Comparison of ENCODE assay signal across 8 cellular contexts in genomic region chr3:58009026-58009748, GRCh38. TPM values are rescaled to one million over a fixed set of nuclear protein-coding genes. Genes with fewer than 3 reads are reported as not detected.
DNase-seq lines count a peak whose midpoint lies in the region; ATAC-seq and TF ChIP-seq lines count a peak whose summit lies in the region.

No MANE protein-coding gene starts in this region.

- peak; percentile 32 for ATAC-seq in GM18511 (IDR thresholded peaks at IDR 0.05; ENCODE audit: unreplicated experiment)

- 9 to 25% methylated on average over 7 to 10 of the region's 33 CpGs for WGBS in esophagus squamous epithelium, 2 donors
- 7 to 19% (median 15%) methylated on average over 30 to 33 of the region's 33 CpGs for WGBS in ovary, 3 donors

- intact Hi-C loops in esophagus squamous epithelium (cut with DNase I) = loop anchor here (5.0 kb wide), 1 partner anchor 163 kb away; no protein-coding TSS in a partner anchor
- intact Hi-C loops in ovary (cut with DNase I) = loop anchor here (2.0 to 10.0 kb wide), 4 partner anchors 96 to 168 kb away; no protein-coding TSS in a partner anchor

- peaks cover 34 to 82% (median 36%) of the 10 kb centered on the region in 3 donors for H3K4me1 ChIP-seq in esophagus squamous epithelium
- H3K4me1 ChIP-seq in ovary (ENCODE audit: insufficient read depth) = peaks cover 23% of the 10 kb centered on the region

- H3K27ac ChIP-seq in HL-60 (replicated peaks) (no peak overlapping the region), esophagus squamous epithelium (peak overlapping the region; percentile 75 to 92 (median 90)), ovary (peak overlapping the region; percentile 9 to 13)

- H3K36me3 ChIP-seq in esophagus squamous epithelium (no peaks in the 10 kb centered on the region), ovary (no peaks in the 10 kb centered on the region)

- H3K27me3 ChIP-seq in HL-60 (ENCODE audit: insufficient read depth, poor library complexity, severe bottlenecking) (no peaks in the 10 kb centered on the region), esophagus squamous epithelium (no peaks in the 10 kb centered on the region), ovary (no peaks in the 10 kb centered on the region)

- no peak for DNase-seq in HL-60 (ENCODE audit: low read depth in 1 of 2, low spot score in 1 of 2)
- peak; percentile 50 for DNase-seq in activated CD8-positive, alpha-beta memory T cell treated with anti-CD3 and anti-CD28 coated beads, Interleukin-2, amount 50 U/mL, for 4 hours
- DNase-seq in esophagus squamous epithelium (lab: John Stamatoyannopoulos, UW) = no peak
- DNase-seq in ovary = peak; percentile 33 to 67 (median 45)
- no peak for DNase-seq in iPS-NIHi7 (ENCODE audit: extremely low spot score)
- DNase-seq in globus pallidus (ENCODE audit: low spot score) = no peak
- no peak for DNase-seq in H4 (ENCODE audit: low spot score)

- TF ChIP-seq CTCF in HL-60 (IDR thresholded peaks at IDR 0.05; ENCODE audit: insufficient read depth, low read length) (no peak), esophagus squamous epithelium (IDR thresholded peaks at IDR 0.05) (no peak), ovary (IDR thresholded peaks at IDR 0.05) (no peak)

- TF ChIP-seq POLR2A in esophagus squamous epithelium (IDR thresholded peaks at IDR 0.05) (no peak), ovary (IDR thresholded peaks at IDR 0.05) (no peak)

- no peak for TF ChIP-seq EP300 in ovary (IDR thresholded peaks at IDR 0.05)

- H3K9me3 ChIP-seq in esophagus squamous epithelium (no peaks in the 10 kb centered on the region), ovary (no peaks in the 10 kb centered on the region)

- peak overlapping the region; percentile 90 for H3K4me3 ChIP-seq in HL-60 (replicated peaks; ENCODE audit: insufficient read depth, low read length)
- H3K4me3 ChIP-seq in esophagus squamous epithelium = peak overlapping the region; percentile 57 to 97 (median 90)
- peak overlapping the region; percentile 79 for H3K4me3 ChIP-seq in ovary

RNA-seq across cellular contexts. Expression of gene FLNB, which starts 1.0 kb away (rescaled TPM):
- total RNA-seq in esophagus squamous epithelium (10 to 100 TPM; 65.4 to 77.0 (median 71.5) TPM), ovary (100 to 1,000 TPM in 5 of 7 donors, 10 to 100 TPM in 2; 51.9 to 141 (median 126) TPM)
- 100 to 1,000 TPM in 1 of 2 donors, 10 to 100 TPM in 1; 78.6 to 190 TPM for polyA plus RNA-seq in ovary
- total RNA-seq in H4 (2014; rRNA removed; shearing (Covaris generic)) = 47.2 and 57.1 TPM in 2 replicates

Comparison
In these comparisons a context has a peak if more than half of its experiments do, and no peak if none do; other contexts are left out.
1. DNase-seq: peak in activated CD8-positive, alpha-beta memory T cell treated with anti-CD3 and anti-CD28 coated beads, Interleukin-2, amount 50 U/mL, for 4 hours (single experiment) and ovary (5 of 5); none in HL-60 (0 of 2), esophagus squamous epithelium (single experiment), iPS-NIHi7 (single experiment), globus pallidus (single experiment) and H4 (single experiment).
2. Peak in every context shown above with its lines, with median percentiles within 50 percentile points of each other: H3K4me3 ChIP-seq.